Comparison of ENCODE assay signal across 8 cellular contexts in the genomic region with DNA sequence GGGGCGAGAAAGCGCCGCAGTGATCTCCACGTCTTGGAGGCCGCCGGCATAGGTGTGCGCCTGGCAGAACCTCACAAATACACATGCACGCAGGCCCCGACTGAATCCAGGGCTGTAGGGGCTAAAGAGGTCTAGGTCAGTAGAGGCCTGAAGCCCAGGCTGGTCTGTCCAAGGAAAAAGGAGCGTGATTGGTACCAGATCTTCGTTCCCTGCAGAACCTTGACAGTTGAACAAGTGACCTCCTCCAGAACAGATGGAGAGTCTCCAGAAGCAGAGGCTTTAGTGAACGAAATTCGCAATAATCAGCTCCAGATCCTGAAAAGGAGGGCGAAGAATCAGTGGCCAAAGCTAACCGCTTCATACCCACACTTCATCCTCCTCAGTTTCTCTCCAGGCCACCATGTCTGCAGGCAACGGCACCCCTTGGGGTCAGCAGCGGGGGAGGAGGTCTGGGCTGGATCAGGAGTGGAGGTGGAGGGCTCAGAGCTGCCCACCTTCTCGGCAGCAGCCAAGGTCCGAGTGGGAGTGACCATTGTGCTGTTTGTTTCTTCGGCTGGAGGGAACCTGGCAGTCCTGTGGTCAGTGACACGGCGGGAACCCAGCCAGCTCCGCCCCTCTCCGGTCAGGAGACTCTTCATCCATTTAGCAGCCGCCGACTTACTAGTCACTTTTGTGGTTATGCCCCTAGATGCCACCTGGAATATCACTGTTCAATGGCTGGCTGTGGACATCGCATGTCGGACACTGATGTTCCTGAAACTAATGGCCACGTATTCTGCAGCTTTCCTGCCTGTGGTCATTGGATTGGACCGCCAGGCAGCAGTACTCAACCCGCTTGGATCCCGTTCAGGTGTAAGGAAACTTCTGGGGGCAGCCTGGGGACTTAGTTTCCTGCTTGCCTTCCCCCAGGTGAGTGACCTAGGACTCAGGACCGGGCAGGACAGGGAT. TPM values are rescaled to one million over a fixed set of nuclear protein-coding genes. Genes with fewer than 3 reads are reported as not detected.
DNase-seq lines count a peak whose midpoint lies in the region; ATAC-seq and TF ChIP-seq lines count a peak whose summit lies in the region.

No MANE protein-coding gene starts in this region.

- TF ChIP-seq CTCF in HFF-Myc (IDR thresholded peaks at IDR 0.05; ENCODE audit: low read depth, low read length, missing control alignments) (no peak), heart left ventricle (IDR thresholded peaks at IDR 0.05) (no peak), ovary (IDR thresholded peaks at IDR 0.05) (no peak)

- H3K4me1 Mint-ChIP-seq in activated naive CD8-positive, alpha-beta T cell treated with anti-CD3 and anti-CD28 coated beads, Interleukin-2, amount 50 U/mL, for 24 hours = peaks cover 46% of the 10 kb centered on the region

- H3K9me3 Mint-ChIP-seq in activated naive CD8-positive, alpha-beta T cell treated with anti-CD3 and anti-CD28 coated beads, Interleukin-2, amount 50 U/mL, for 24 hours = no peaks in the 10 kb centered on the region

- no peaks in the 10 kb centered on the region for H3K27me3 ChIP-seq in heart left ventricle
- H3K27me3 ChIP-seq in ovary = no peaks in the 10 kb centered on the region

- 1 to 7% (median 6%) methylated on average over 31 to 33 of the region's 33 CpGs for WGBS in heart left ventricle, 4 donors
- 1 to 2% (median 1%) methylated on average over 33 of the region's 33 CpGs for WGBS in ovary, 3 donors

- H3K36me3 Mint-ChIP-seq in activated naive CD8-positive, alpha-beta T cell treated with anti-CD3 and anti-CD28 coated beads, Interleukin-2, amount 50 U/mL, for 24 hours (ENCODE audit: low read depth) = peaks cover 34% of the 10 kb centered on the region

- peak overlapping the region; percentile 64 to 97 (median 92) for H3K27ac ChIP-seq in heart left ventricle
- H3K27ac ChIP-seq in ovary = peak overlapping the region; percentile 60 to 64

- H3K4me3 ChIP-seq in HFF-Myc (replicated peaks; ENCODE audit: low read depth, low read length) (peak overlapping the region; percentile 60), heart left ventricle (peak overlapping the region; percentile 72 to 99 (median 89)), ovary (peak overlapping the region; percentile 59)

- H3K27ac Mint-ChIP-seq in activated naive CD8-positive, alpha-beta T cell treated with anti-CD3 and anti-CD28 coated beads, Interleukin-2, amount 50 U/mL, for 24 hours = peak overlapping the region; percentile 96

- H3K9me3 ChIP-seq in heart left ventricle (no peaks in the 10 kb centered on the region), ovary (no peaks in the 10 kb centered on the region)

- TF ChIP-seq POLR2A in heart left ventricle (IDR thresholded peaks at IDR 0.05) (no peak), ovary (IDR thresholded peaks at IDR 0.05) (no peak)

- peak; percentile 30 for DNase-seq in activated T-cell treated with anti-CD3 and anti-CD28 coated beads, Interleukin-2, amount 50 U/mL, for 1 hour
- no peak for DNase-seq in activated T-cell treated with anti-CD3 and anti-CD28 coated beads for 4 hours
- DNase-seq in HFF-Myc (ENCODE audit: extremely low read depth, low read depth) = no peak
- DNase-seq in NCI-H2227 (lab: John Stamatoyannopoulos, UW; ENCODE audit: unreplicated experiment) = peak; percentile 30
- DNase-seq in activated naive CD8-positive, alpha-beta T cell treated with anti-CD3 and anti-CD28 coated beads, Interleukin-2, amount 50 U/mL, for 24 hours = peak; percentile 50
- DNase-seq in heart left ventricle = peak; percentile 54 to 71 (median 59)
- peak; percentile 63 to 79 (median 69) for DNase-seq in ovary

- peak overlapping the region; percentile 96 for H3K4me3 Mint-ChIP-seq in activated naive CD8-positive, alpha-beta T cell treated with anti-CD3 and anti-CD28 coated beads, Interleukin-2, amount 50 U/mL, for 24 hours

- peaks cover 0 to 55% (median 49%) of the 10 kb centered on the region in 9 donors for H3K36me3 ChIP-seq in heart left ventricle
- H3K36me3 ChIP-seq in ovary = no peaks in the 10 kb centered on the region

- H3K27me3 Mint-ChIP-seq in activated naive CD8-positive, alpha-beta T cell treated with anti-CD3 and anti-CD28 coated beads, Interleukin-2, amount 50 U/mL, for 24 hours = no peaks in the 10 kb centered on the region

- peak; percentile 20 for ATAC-seq in activated naive CD8-positive, alpha-beta T cell treated with anti-CD3 and anti-CD28 coated beads, Interleukin-2, amount 50 U/mL, for 24 hours
- ATAC-seq in heart left ventricle = peak; percentile 7 to 43 (median 38)
- ATAC-seq in HG03469 (IDR thresholded peaks at IDR 0.05; ENCODE audit: unreplicated experiment) = no peak

- no peak for TF ChIP-seq EP300 in ovary (IDR thresholded peaks at IDR 0.05)

- intact Hi-C loops in heart left ventricle (cut with DNase I) = loop anchor here in 6 of 10 donors (2.0 to 5.0 kb wide), 3 partner anchors 38 to 72 kb away; partner anchors contain the start of genes LIX1L (in 5 of the 6), NUDT17 (in 2 of the 6), ANKRD34A (in 1 of the 6) and POLR3GL (in 1 of the 6)
- intact Hi-C loops in ovary (cut with DNase I) = loop anchor here in 2 of 4 donors (5.0 kb wide), 1 partner anchor 43 kb away; the partner anchor contains the start of genes ANKRD34A (in 2 of the 2) and POLR3GL (in 2 of the 2)

- H3K4me1 ChIP-seq in heart left ventricle (peaks cover 5 to 29% (median 22%) of the 10 kb centered on the region in 12 donors), ovary (ENCODE audit: insufficient read depth) (peaks cover 11% of the 10 kb centered on the region)

RNA-seq across cellular contexts. Expression of gene PEX11B, which starts 0.7 kb away (rescaled TPM):
- total RNA-seq in heart left ventricle (10 to 100 TPM; 17.7 to 27.5 (median 24.5) TPM), ovary (10 to 100 TPM; 18.2 to 30.3 (median 26.9) TPM)
- polyA plus RNA-seq in heart left ventricle (10 to 100 TPM; 19.6 to 29.8 TPM), ovary (10 to 100 TPM; 22.1 to 44.4 TPM)

RNA-seq across cellular contexts. Expression of gene RBM8A, which starts 8.0 kb away (rescaled TPM):
- total RNA-seq in heart left ventricle (100 to 1,000 TPM in 1 of 9 donors, 10 to 100 TPM in 8; 58.7 to 100 (median 75.7) TPM), ovary (100 to 1,000 TPM in 6 of 7 donors, 10 to 100 TPM in 1; 84.4 to 127 (median 113) TPM)
- polyA plus RNA-seq in heart left ventricle (100 to 1,000 TPM in 1 of 2 donors, 10 to 100 TPM in 1; 57.9 to 186 TPM), ovary (100 to 1,000 TPM in 1 of 2 donors, 10 to 100 TPM in 1; 91.6 to 101 TPM)

RNA-seq across cellular contexts. Expression of gene ITGA10, which starts 9.4 kb away (rescaled TPM):
- 1 to 10 TPM in 7 of 9 donors, under 1 TPM in 2; 0.81 to 5.4 (median 1.3) TPM for total RNA-seq in heart left ventricle
- 1 to 10 TPM; 2.4 to 2.6 TPM for polyA plus RNA-seq in heart left ventricle
- total RNA-seq in ovary = 1 to 10 TPM; 1.5 to 4.8 (median 2.8) TPM
- 1 to 10 TPM; 2.5 to 4.5 TPM for polyA plus RNA-seq in ovary

RNA-seq across cellular contexts. Expression of gene ANKRD35, which starts 33.6 kb away (rescaled TPM):
- total RNA-seq in heart left ventricle = 1 to 10 TPM in 2 of 9 donors, under 1 TPM in 7; 0.29 to 1.4 (median 0.51) TPM
- polyA plus RNA-seq in heart left ventricle = 1 to 10 TPM in 1 of 2 donors, under 1 TPM in 1; 0.50 to 1.5 TPM
- total RNA-seq in ovary = 1 to 10 TPM; 2.1 to 6.5 (median 3.0) TPM
- polyA plus RNA-seq in ovary = 1 to 10 TPM; 2.6 to 2.8 TPM

RNA-seq across cellular contexts. Expression of gene LIX1L, which starts 38.6 kb away (rescaled TPM):
- total RNA-seq in heart left ventricle (10 to 100 TPM; 21.7 to 31.5 (median 26.4) TPM), ovary (100 to 1,000 TPM in 1 of 7 donors, 10 to 100 TPM in 6; 37.9 to 102 (median 73.9) TPM)
- polyA plus RNA-seq in heart left ventricle (10 to 100 TPM in 1 of 2 donors, 1 to 10 TPM in 1; 7.0 to 13.4 TPM), ovary (10 to 100 TPM; 28.7 to 52.6 TPM)

Comparison
In these comparisons a context has a peak if more than half of its experiments do, and no peak if none do; other contexts are left out.
1. DNase-seq: peak in activated T-cell treated with anti-CD3 and anti-CD28 coated beads, Interleukin-2, amount 50 U/mL, for 1 hour (single experiment), NCI-H2227 (single experiment), activated naive CD8-positive, alpha-beta T cell treated with anti-CD3 and anti-CD28 coated beads, Interleukin-2, amount 50 U/mL, for 24 hours (single experiment), heart left ventricle (5 of 5) and ovary (5 of 5); none in activated T-cell treated with anti-CD3 and anti-CD28 coated beads for 4 hours (single experiment) and HFF-Myc (single experiment).
2. Peak in every context shown above with its lines, with median percentiles within 50 percentile points of each other: H3K4me3 ChIP-seq.